ENCODE assay signal across 8 cellular contexts in the genomic region with DNA sequence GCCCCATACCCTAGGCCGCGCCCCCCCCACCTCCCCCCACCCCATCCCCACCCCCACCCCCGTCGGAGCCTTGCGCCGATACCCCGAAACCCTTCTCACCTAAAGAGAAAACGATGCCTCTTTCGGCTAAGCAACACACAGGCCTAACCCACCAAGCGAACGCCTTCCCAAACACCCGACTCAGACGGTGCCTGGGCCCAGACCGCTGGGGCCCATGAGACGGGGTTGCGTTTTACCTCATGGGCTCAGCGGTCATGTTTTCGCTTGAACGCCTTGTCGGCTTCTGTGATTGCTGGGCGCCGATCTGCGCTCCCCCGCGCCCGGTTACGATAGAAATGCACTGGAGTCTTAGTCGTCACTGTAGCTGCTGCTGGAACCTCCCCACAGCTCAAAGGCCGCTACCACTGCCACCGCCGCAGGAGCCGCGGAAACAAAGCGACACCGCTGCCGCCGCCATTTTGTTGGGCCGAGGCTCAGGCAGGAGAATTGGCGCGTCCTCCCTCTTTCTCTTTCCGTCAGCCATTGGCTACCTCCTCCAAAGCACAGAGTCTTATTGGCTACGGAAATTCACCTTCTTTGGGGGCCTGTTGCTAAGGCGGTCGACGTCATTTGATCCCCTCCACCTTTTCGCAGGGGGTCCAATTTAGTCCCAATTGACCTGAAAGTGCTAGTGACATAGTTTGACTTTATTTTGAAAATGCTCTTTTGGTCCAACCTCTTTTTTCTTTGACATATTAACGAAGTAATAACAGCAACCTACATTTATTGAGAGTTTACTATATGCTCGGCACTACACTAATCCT. TPM values are rescaled to one million over a fixed set of nuclear protein-coding genes. Genes with fewer than 3 reads are reported as not detected.
DNase-seq lines count a peak whose midpoint lies in the region; ATAC-seq and TF ChIP-seq lines count a peak whose summit lies in the region.

A gene with protein sequence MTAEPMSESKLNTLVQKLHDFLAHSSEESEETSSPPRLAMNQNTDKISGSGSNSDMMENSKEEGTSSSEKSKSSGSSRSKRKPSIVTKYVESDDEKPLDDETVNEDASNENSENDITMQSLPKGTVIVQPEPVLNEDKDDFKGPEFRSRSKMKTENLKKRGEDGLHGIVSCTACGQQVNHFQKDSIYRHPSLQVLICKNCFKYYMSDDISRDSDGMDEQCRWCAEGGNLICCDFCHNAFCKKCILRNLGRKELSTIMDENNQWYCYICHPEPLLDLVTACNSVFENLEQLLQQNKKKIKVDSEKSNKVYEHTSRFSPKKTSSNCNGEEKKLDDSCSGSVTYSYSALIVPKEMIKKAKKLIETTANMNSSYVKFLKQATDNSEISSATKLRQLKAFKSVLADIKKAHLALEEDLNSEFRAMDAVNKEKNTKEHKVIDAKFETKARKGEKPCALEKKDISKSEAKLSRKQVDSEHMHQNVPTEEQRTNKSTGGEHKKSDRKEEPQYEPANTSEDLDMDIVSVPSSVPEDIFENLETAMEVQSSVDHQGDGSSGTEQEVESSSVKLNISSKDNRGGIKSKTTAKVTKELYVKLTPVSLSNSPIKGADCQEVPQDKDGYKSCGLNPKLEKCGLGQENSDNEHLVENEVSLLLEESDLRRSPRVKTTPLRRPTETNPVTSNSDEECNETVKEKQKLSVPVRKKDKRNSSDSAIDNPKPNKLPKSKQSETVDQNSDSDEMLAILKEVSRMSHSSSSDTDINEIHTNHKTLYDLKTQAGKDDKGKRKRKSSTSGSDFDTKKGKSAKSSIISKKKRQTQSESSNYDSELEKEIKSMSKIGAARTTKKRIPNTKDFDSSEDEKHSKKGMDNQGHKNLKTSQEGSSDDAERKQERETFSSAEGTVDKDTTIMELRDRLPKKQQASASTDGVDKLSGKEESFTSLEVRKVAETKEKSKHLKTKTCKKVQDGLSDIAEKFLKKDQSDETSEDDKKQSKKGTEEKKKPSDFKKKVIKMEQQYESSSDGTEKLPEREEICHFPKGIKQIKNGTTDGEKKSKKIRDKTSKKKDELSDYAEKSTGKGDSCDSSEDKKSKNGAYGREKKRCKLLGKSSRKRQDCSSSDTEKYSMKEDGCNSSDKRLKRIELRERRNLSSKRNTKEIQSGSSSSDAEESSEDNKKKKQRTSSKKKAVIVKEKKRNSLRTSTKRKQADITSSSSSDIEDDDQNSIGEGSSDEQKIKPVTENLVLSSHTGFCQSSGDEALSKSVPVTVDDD (N-terminal part only) (minus strand): TSS at position 471 of the 803 bp plus-strand sequence. CDS start 215 bp downstream, at position 256.

- WGBS in liver: 1% methylated on average over 48 of the region's 48 CpGs

- peaks cover 0 to 16% (median 3%) of the 10 kb centered on the region in 4 donors for H3K4me1 ChIP-seq in liver (ENCODE audit: control insufficient read depth in 4 of 4, insufficient read depth in 4 of 4, low read length in 3 of 4)

- H3K27me3 ChIP-seq in dorsolateral prefrontal cortex (peaks cover 0 to 27% (median 5%) of the 10 kb centered on the region in 45 donors), liver (ENCODE audit: control insufficient read depth in 4 of 4, insufficient read depth in 4 of 4, low read length in 3 of 4) (no peaks in the 10 kb centered on the region)

- no peak for TF ChIP-seq RAD21 in liver (IDR thresholded peaks at IDR 0.05)

- intact Hi-C loops in dorsolateral prefrontal cortex (cut with DNase I): loop anchor here (5.0 to 10.0 kb wide), 3 partner anchors 109 to 121 kb away; a partner anchor contains a TSS

- DNase-seq in Ammon's horn (ENCODE audit: low spot score) (peak; percentile 86), NCI-H526 treated with DMSO at 0.1 percent for 48 hours (lab: John Stamatoyannopoulos, UW) (peak; percentile 83), dorsolateral prefrontal cortex (peak; percentile 44 to 76 (median 64))
- DNase-seq in activated CD4-positive, alpha-beta T cell treated with anti-CD3 and anti-CD28 coated beads, Interleukin-2, amount 50 U/mL, for 4 hours: peak; percentile 64 to 66
- DNase-seq in stimulated activated CD4-positive, alpha-beta T cell treated with anti-CD3 and anti-CD28 coated beads, Interleukin-4, amount 100 ng/mL, for 24 hours: peak; percentile 76

- peak; percentile 86 for ATAC-seq in HG03457 (IDR thresholded peaks at IDR 0.05; ENCODE audit: unreplicated experiment)

- no peaks in the 10 kb centered on the region for H3K36me3 ChIP-seq in liver (ENCODE audit: control insufficient read depth in 4 of 4, insufficient read depth in 3 of 4, low read depth in 1 of 4, low read length in 3 of 4)

- H3K4me3 ChIP-seq in dorsolateral prefrontal cortex (peak within 1 kb of the TSS; percentile 34 to 80 (median 64)), liver (ENCODE audit: low read depth in 1 of 3, low read length in 3 of 3) (peak within 1 kb of the TSS; percentile 53 to 84 (median 76))

- H3K9ac ChIP-seq in liver (ENCODE audit: low read depth in 1 of 2, low read length in 2 of 2): peak within 1 kb of the TSS; percentile 3 to 74

- TF ChIP-seq POLR2A in GM19193 (IDR thresholded peaks at IDR 0.05; ENCODE audit: extremely low read depth, insufficient read depth, insufficient read length): peak; percentile 80

- no peaks in the 10 kb centered on the region for H3K9me3 ChIP-seq in liver (ENCODE audit: control insufficient read depth in 4 of 4, low read length in 3 of 4)

- TF ChIP-seq CTCF in dorsolateral prefrontal cortex (IDR thresholded peaks at IDR 0.05 in 54 of 56, conservative IDR thresholded peaks at IDR 0.05 in 2 of 56; ENCODE audit: low read depth in 1 of 56, partially characterized antibody in 56 of 56) (no peak), liver (IDR thresholded peaks at IDR 0.05; ENCODE audit: low read depth, low read length, missing input control) (no peak)

- peak within 1 kb of the TSS; percentile 71 to 97 (median 91) for H3K27ac ChIP-seq in dorsolateral prefrontal cortex
- peak within 1 kb of the TSS; percentile 84 to 93 for H3K27ac ChIP-seq in liver (ENCODE audit: low read depth in 1 of 2, low read length in 2 of 2)

TF ChIP-seq in liver, 16 proteins besides CTCF, POLR2A, EP300 and RAD21 (continues in another document):
- TF ChIP-seq YY1 (IDR thresholded peaks at IDR 0.05): peak; percentile 99
- TF ChIP-seq NR2F2 (IDR thresholded peaks at IDR 0.05): peak; percentile 22
- TF ChIP-seq, protein P1, sequence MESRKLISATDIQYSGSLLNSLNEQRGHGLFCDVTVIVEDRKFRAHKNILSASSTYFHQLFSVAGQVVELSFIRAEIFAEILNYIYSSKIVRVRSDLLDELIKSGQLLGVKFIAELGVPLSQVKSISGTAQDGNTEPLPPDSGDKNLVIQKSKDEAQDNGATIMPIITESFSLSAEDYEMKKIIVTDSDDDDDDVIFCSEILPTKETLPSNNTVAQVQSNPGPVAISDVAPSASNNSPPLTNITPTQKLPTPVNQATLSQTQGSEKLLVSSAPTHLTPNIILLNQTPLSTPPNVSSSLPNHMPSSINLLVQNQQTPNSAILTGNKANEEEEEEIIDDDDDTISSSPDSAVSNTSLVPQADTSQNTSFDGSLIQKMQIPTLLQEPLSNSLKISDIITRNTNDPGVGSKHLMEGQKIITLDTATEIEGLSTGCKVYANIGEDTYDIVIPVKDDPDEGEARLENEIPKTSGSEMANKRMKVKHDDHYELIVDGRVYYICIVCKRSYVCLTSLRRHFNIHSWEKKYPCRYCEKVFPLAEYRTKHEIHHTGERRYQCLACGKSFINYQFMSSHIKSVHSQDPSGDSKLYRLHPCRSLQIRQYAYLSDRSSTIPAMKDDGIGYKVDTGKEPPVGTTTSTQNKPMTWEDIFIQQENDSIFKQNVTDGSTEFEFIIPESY (IDR thresholded peaks at IDR 0.05): no peak
- no peak for TF ChIP-seq EGR1 (IDR thresholded peaks at IDR 0.05; ENCODE audit: low read depth in 2 of 2)
- no peak for TF ChIP-seq JUND (IDR thresholded peaks at IDR 0.05)
- no peak for TF ChIP-seq GABPA (IDR thresholded peaks at IDR 0.05 in 1 of 2, conservative IDR thresholded peaks at IDR 0.05 in 1 of 2)
- no peak for TF ChIP-seq RXRA (IDR thresholded peaks at IDR 0.05)
- no peak for TF ChIP-seq HNF4G (IDR thresholded peaks at IDR 0.05)
- no peak for TF ChIP-seq SP1 (IDR thresholded peaks at IDR 0.05)
- no peak for TF ChIP-seq HNF4A (conservative IDR thresholded peaks at IDR 0.05)
- TF ChIP-seq FOXA2 (IDR thresholded peaks at IDR 0.05): no peak
- TF ChIP-seq, protein P2, sequence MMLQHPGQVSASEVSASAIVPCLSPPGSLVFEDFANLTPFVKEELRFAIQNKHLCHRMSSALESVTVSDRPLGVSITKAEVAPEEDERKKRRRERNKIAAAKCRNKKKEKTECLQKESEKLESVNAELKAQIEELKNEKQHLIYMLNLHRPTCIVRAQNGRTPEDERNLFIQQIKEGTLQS (IDR thresholded peaks at IDR 0.05): no peak
- TF ChIP-seq TAF1 (conservative IDR thresholded peaks at IDR 0.05): peak; percentile 69
- TF ChIP-seq, protein P3, sequence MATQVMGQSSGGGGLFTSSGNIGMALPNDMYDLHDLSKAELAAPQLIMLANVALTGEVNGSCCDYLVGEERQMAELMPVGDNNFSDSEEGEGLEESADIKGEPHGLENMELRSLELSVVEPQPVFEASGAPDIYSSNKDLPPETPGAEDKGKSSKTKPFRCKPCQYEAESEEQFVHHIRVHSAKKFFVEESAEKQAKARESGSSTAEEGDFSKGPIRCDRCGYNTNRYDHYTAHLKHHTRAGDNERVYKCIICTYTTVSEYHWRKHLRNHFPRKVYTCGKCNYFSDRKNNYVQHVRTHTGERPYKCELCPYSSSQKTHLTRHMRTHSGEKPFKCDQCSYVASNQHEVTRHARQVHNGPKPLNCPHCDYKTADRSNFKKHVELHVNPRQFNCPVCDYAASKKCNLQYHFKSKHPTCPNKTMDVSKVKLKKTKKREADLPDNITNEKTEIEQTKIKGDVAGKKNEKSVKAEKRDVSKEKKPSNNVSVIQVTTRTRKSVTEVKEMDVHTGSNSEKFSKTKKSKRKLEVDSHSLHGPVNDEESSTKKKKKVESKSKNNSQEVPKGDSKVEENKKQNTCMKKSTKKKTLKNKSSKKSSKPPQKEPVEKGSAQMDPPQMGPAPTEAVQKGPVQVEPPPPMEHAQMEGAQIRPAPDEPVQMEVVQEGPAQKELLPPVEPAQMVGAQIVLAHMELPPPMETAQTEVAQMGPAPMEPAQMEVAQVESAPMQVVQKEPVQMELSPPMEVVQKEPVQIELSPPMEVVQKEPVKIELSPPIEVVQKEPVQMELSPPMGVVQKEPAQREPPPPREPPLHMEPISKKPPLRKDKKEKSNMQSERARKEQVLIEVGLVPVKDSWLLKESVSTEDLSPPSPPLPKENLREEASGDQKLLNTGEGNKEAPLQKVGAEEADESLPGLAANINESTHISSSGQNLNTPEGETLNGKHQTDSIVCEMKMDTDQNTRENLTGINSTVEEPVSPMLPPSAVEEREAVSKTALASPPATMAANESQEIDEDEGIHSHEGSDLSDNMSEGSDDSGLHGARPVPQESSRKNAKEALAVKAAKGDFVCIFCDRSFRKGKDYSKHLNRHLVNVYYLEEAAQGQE (IDR thresholded peaks at IDR 0.05): peak; percentile 13

RNA-seq across cellular contexts. Expression of the gene that starts here (rescaled TPM):
- 100 to 1,000 TPM; 105 to 210 (median 142) TPM for total RNA-seq in dorsolateral prefrontal cortex
- 10 to 100 TPM; 34.6 to 38.5 TPM for total RNA-seq in liver
- polyA plus RNA-seq in liver: 10 to 100 TPM in 1 of 2 donors, 1 to 10 TPM in 1; 4.6 to 29.4 TPM

Comparison
In these comparisons a context has a peak if more than half of its experiments do, and no peak if none do; other contexts are left out.
1. Peak in every context shown above with its lines: DNase-seq, ATAC-seq, H3K4me3 ChIP-seq and H3K27ac ChIP-seq.